25 cellular contexts compared by ENCODE assay signal in the genomic region with DNA sequence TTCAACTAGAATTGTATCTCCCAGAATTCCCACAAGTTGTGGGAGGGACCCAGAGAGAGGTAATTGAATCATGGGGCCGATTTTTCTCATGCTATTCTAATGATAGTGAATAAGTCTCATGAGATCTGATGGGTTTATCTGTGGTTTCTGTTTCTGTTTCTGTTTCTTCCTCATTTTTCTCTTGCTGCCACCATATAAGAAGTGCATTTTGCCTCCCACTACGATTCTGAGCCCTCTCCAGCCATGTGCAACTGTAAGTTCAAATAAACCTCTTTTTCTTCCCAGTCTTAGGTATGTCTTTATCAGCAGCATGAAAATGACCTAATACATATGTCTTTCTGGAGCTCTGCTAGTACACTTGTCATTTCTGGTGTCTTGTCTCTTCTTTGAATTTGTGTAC. TPM values are rescaled to one million over a fixed set of nuclear protein-coding genes. Genes with fewer than 3 reads are reported as not detected.
"Had no signal": no experiment of that assay in that cellular context is flagged by ENCODE, and none has a peak within 500 bp of the region (broad histone marks: within the 10 kb centered on the region; RNA-seq: fewer than 3 reads in every experiment).

No MANE protein-coding gene starts in this region.

- H3K4me3 ChIP-seq: SJSA1, SK-N-MC had no signal

- H3K27me3 ChIP-seq: SJSA1 had no signal

- H3K4me1 ChIP-seq: SJSA1 had no signal

- H3K36me3 ChIP-seq: SJSA1 had no signal

- H3K9me3 ChIP-seq: SJSA1 had no signal

- DNase-seq: Kasumi-1, KG1, MV-4-11, NCI-H1092, NCI-H1105 treated with DMSO at 0.1 percent for 48 hours, NCI-H1417 treated with DMSO at 0.1 percent for 48 hours, NCI-H146, NCI-H1694 treated with DMSO at 0.1 percent for 48 hours, NCI-H1930, NCI-H2081, NCI-H2107, NCI-H2227 treated with DMSO at 0.1 percent for 48 hours, NCI-H524, NCI-H526 treated with DMSO at 0.1 percent for 48 hours, NCI-H748 treated with DMSO at 0.1 percent for 48 hours, Right ventricle myocardium superior, RPMI8226, SIG-M5 had no signal

- H3K27ac ChIP-seq: HL-60, SJSA1, SK-N-MC had no signal

RNA-seq across cellular contexts. Expression of a gene that starts 22.1 kb away (rescaled TPM):
- total RNA-seq: M059J; NCI-H460; Right ventricle myocardium superior; SJSA1; T-helper 1 cell treated with Interleukin-12 subunit alpha and Interleukin-12 subunit beta and Interleukin-4 antibody, amounts not matched to agents 30 ng/mL and 1 ng/mL, for 36 hours had no signal
- polyA plus RNA-seq: IgD-negative memory B cell had no signal
